ENCODE assay signal across 1 cellular context in genomic region chr14:104723651-104724406, GRCh38.
TF ChIP-seq lines count a peak whose summit lies in the region.

Gene ADSS1 (plus strand): TSS chr14:104724229. CDS start chr14:104724271, 42 bp downstream.

TF ChIP-seq in K562, 482 proteins besides CTCF, POLR2A, EP300 and RAD21 (continued from another document):
- TF ChIP-seq NR2C2 (CRISPR knock-in tag; IDR thresholded peaks at IDR 0.05) = no peak
- peak; percentile 84 for TF ChIP-seq NR2C2 (tag; IDR thresholded peaks at IDR 0.05)
- 0 out of 2 replicates have a peak, but pooled peaks have one; percentile 18 for TF ChIP-seq BHLHE40 (IDR thresholded peaks at IDR 0.05; ENCODE audit: low read length)
- TF ChIP-seq ZNF740 (CRISPR knock-in tag; IDR thresholded peaks at IDR 0.05) = peak; percentile 81
- no peak; a peak in 1 of 4 replicates for TF ChIP-seq ZNF740 (tag; IDR thresholded peaks at IDR 0.05)
- no peak for TF ChIP-seq ATF1 (CRISPR knock-in tag; IDR thresholded peaks at IDR 0.05)
- peak; percentile 63 for TF ChIP-seq ATF1 (tag; IDR thresholded peaks at IDR 0.05)
- 0 out of 2 replicates have a peak, but pooled peaks have one; percentile 24 for TF ChIP-seq CREM (IDR thresholded peaks at IDR 0.05; ENCODE audit: low read depth)
- no peak for TF ChIP-seq ARID3B (CRISPR knock-in tag; IDR thresholded peaks at IDR 0.05; ENCODE audit: borderline replicate concordance)
- peak in 1 of 2 experiments; percentile 43; a peak in 1 of 4 replicates for TF ChIP-seq HDAC1 (IDR thresholded peaks at IDR 0.05)
